ENCODE assay signal across 8 cellular contexts in genomic region chr19:53868091-53868891, GRCh38. TPM values are rescaled to one million over a fixed set of nuclear protein-coding genes. Genes with fewer than 3 reads are reported as not detected.
A peak's percentile ranks its signal among the peaks of the same experiment; 100 is the strongest.
DNase-seq lines count a peak whose midpoint lies in the region; ATAC-seq and TF ChIP-seq lines count a peak whose summit lies in the region.

No MANE protein-coding gene starts in this region.

- H3K27me3 Mint-ChIP-seq in T-helper 1 cell treated with Interleukin-12 subunit alpha and Interleukin-12 subunit beta and Interleukin-4 antibody, amounts not matched to agents 30 μg/mL and 1 μg/mL, for 36 hours (ENCODE audit: low read depth): no peaks in the 10 kb centered on the region
- H3K27me3 Mint-ChIP-seq in stimulated activated memory B cell treated with anti-CD40 and anti-IgM and Interleukin-4, amounts not matched to agents 10 μg/mL and 1 μg/mL and 100 μg/mL, for 72 hours: peaks cover 46% of the 10 kb centered on the region

- H3K4me3 Mint-ChIP-seq in T-helper 1 cell treated with Interleukin-12 subunit alpha and Interleukin-12 subunit beta and Interleukin-4 antibody, amounts not matched to agents 30 μg/mL and 1 μg/mL, for 36 hours: peak overlapping the region; percentile 96
- peak overlapping the region; percentile 85 for H3K4me3 Mint-ChIP-seq in stimulated activated memory B cell treated with anti-CD40 and anti-IgM and Interleukin-4, amounts not matched to agents 10 μg/mL and 1 μg/mL and 100 μg/mL, for 72 hours

- H3K4me3 ChIP-seq in choroid plexus epithelial cell (ENCODE audit: low read depth, low read length): peak overlapping the region; percentile 90

- peaks cover 14% of the 10 kb centered on the region for H3K36me3 Mint-ChIP-seq in T-helper 1 cell treated with Interleukin-12 subunit alpha and Interleukin-12 subunit beta and Interleukin-4 antibody, amounts not matched to agents 30 μg/mL and 1 μg/mL, for 36 hours (ENCODE audit: low read depth)
- H3K36me3 Mint-ChIP-seq in stimulated activated memory B cell treated with anti-CD40 and anti-IgM and Interleukin-4, amounts not matched to agents 10 μg/mL and 1 μg/mL and 100 μg/mL, for 72 hours: peaks cover 5% of the 10 kb centered on the region

- no peak for ATAC-seq in left lobe of liver
- no peak for ATAC-seq in stimulated activated memory B cell treated with anti-CD40 and anti-IgM and Interleukin-4, amounts not matched to agents 10 μg/mL and 1 μg/mL and 100 μg/mL, for 72 hours
- ATAC-seq in GM19023 (IDR thresholded peaks at IDR 0.05; ENCODE audit: unreplicated experiment): no peak

- peaks cover 42% of the 10 kb centered on the region for H3K4me1 Mint-ChIP-seq in T-helper 1 cell treated with Interleukin-12 subunit alpha and Interleukin-12 subunit beta and Interleukin-4 antibody, amounts not matched to agents 30 μg/mL and 1 μg/mL, for 36 hours (ENCODE audit: low read depth)
- peaks cover 38% of the 10 kb centered on the region for H3K4me1 Mint-ChIP-seq in stimulated activated memory B cell treated with anti-CD40 and anti-IgM and Interleukin-4, amounts not matched to agents 10 μg/mL and 1 μg/mL and 100 μg/mL, for 72 hours

- H3K27ac Mint-ChIP-seq in T-helper 1 cell treated with Interleukin-12 subunit alpha and Interleukin-12 subunit beta and Interleukin-4 antibody, amounts not matched to agents 30 μg/mL and 1 μg/mL, for 36 hours: peak overlapping the region; percentile 92
- peak overlapping the region; percentile 79 for H3K27ac Mint-ChIP-seq in stimulated activated memory B cell treated with anti-CD40 and anti-IgM and Interleukin-4, amounts not matched to agents 10 μg/mL and 1 μg/mL and 100 μg/mL, for 72 hours

- TF ChIP-seq CTCF in choroid plexus epithelial cell (conservative IDR thresholded peaks at IDR 0.05; ENCODE audit: low read depth, low read length): no peak

- DNase-seq in NCI-H748 (lab: John Stamatoyannopoulos, UW; ENCODE audit: unreplicated experiment): peak; percentile 61
- DNase-seq in NCI-H748 treated with DMSO at 0.1 percent for 48 hours (lab: John Stamatoyannopoulos, UW): no peak
- DNase-seq in choroid plexus epithelial cell (ENCODE audit: low read depth): peak; percentile 71
- DNase-seq in left lobe of liver (ENCODE audit: low spot score): peak; percentile 55
- DNase-seq in activated CD4-positive, CD25-positive, alpha-beta regulatory T cell (lab: John Stamatoyannopoulos, UW): no peak

- H3K9me3 Mint-ChIP-seq in T-helper 1 cell treated with Interleukin-12 subunit alpha and Interleukin-12 subunit beta and Interleukin-4 antibody, amounts not matched to agents 30 μg/mL and 1 μg/mL, for 36 hours: no peaks in the 10 kb centered on the region
- no peaks in the 10 kb centered on the region for H3K9me3 Mint-ChIP-seq in stimulated activated memory B cell treated with anti-CD40 and anti-IgM and Interleukin-4, amounts not matched to agents 10 μg/mL and 1 μg/mL and 100 μg/mL, for 72 hours

RNA-seq across cellular contexts. Expression of gene MYADM, which starts 0.6 kb away (rescaled TPM):
- 15.2 TPM for total RNA-seq in left lobe of liver

RNA-seq across cellular contexts. Expression of gene PRKCG, which starts 13.7 kb away (rescaled TPM):
- total RNA-seq in left lobe of liver: 0.08 TPM

RNA-seq across cellular contexts. Expression of gene CACNG7, which starts 40.8 kb away (rescaled TPM):
- not detected for total RNA-seq in left lobe of liver

RNA-seq across cellular contexts. Expression of gene NLRP12, which starts 44.2 kb away (rescaled TPM):
- total RNA-seq in left lobe of liver: 0.28 TPM

Comparison
In these comparisons a context has a peak if more than half of its experiments do, and no peak if none do; other contexts are left out.
1. DNase-seq: peak in NCI-H748 (single experiment), choroid plexus epithelial cell (single experiment) and left lobe of liver (single experiment); none in NCI-H748 treated with DMSO at 0.1 percent for 48 hours (single experiment) and activated CD4-positive, CD25-positive, alpha-beta regulatory T cell (0 of 4).